16 cellular contexts compared by ENCODE assay signal in the genomic region with DNA sequence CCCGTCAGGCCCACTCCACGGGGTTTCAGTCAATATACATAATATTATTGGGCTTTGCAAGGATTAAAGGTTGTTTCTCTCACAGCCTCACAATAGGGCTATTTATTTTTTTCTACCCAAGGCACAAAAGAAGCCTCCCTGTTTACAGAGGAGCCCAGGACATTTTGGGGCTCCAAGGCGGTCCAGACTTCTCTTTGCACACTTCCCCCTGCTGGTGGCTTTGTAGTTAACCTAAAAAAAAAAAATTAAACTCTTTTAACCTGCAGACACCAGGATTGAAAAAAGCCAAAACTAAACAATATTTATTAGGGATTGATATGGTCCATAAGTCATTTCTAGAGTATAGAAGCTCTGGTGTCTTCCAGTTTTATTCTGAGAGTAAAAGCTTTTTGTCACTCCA.
DNase-seq lines count a peak whose midpoint lies in the region; ATAC-seq, FAIRE-seq and TF ChIP-seq lines count a peak whose summit lies in the region.
"Had no signal": no experiment of that assay in that cellular context is flagged by ENCODE, and none has a peak within 500 bp of the region (broad histone marks: within the 10 kb centered on the region; RNA-seq: fewer than 3 reads in every experiment).

No MANE protein-coding gene starts in this region.

- TF ChIP-seq POLR2A in H54 (IDR thresholded peaks at IDR 0.05; ENCODE audit: low read depth, low read length), result no peak

- POLR2A ChIA-PET in Caco-2 (lab: Charles Lee), result no interaction called here

- H3K79me2 ChIP-seq in astrocyte (ENCODE audit: insufficient read depth, low read length), result no peaks in the 10 kb centered on the region

- TF ChIP-seq RAD21 in Ishikawa (IDR thresholded peaks at IDR 0.05; ENCODE audit: low read depth), result peak; percentile 15; the same call in 1 of the 2 replicates

- TF ChIP-seq CTCF in astrocyte (IDR thresholded peaks at IDR 0.05; ENCODE audit: insufficient read depth, low read depth, low read length) (peak; percentile 25), nephron (IDR thresholded peaks at IDR 0.05; ENCODE audit: unreplicated experiment in 3 of 3) (peak in 2 of 3 experiments; percentile 11 to 15), Caco-2 (IDR thresholded peaks at IDR 0.05; ENCODE audit: insufficient read depth in 1 of 2, low read depth in 1 of 2, low read length in 1 of 2, severe bottlenecking in 1 of 2, unreplicated experiment in 1 of 2) (peak in 1 of 2 experiments; percentile 32)

- peaks cover 3% of the 10 kb centered on the region for H3K4me1 Mint-ChIP-seq in astrocyte (ENCODE audit: low read depth, unreplicated experiment)
- peaks cover 29% of the 10 kb centered on the region for H3K4me1 Mint-ChIP-seq in nephron
- peaks cover 10% of the 10 kb centered on the region for H3K4me1 Mint-ChIP-seq in Caco-2 (ENCODE audit: low read depth, unreplicated experiment)
- H3K4me1 Mint-ChIP-seq: activated B cell treated with CpG ODN at 0.5 μM for 24 hours had no signal

- H3K27ac ChIP-seq in astrocyte (ENCODE audit: low read depth, low read length), result no peak overlapping the region
- H3K27ac ChIP-seq: SJCRH30, stomach had no signal

- H3K9me3 Mint-ChIP-seq in astrocyte (ENCODE audit: unreplicated experiment), result peaks cover 4% of the 10 kb centered on the region
- peaks cover 6% of the 10 kb centered on the region for H3K9me3 Mint-ChIP-seq in nephron
- H3K9me3 Mint-ChIP-seq in Caco-2 (ENCODE audit: unreplicated experiment), result peaks cover 18% of the 10 kb centered on the region
- H3K9me3 Mint-ChIP-seq: activated B cell treated with CpG ODN at 0.5 μM for 24 hours; activated T-cell treated with anti-CD3 and anti-CD28 coated beads, Interleukin-2, amount 50 U/mL, for 4 hours had no signal

- intact Hi-C loops in Caco-2 (cut with micrococcal nuclease; ENCODE audit: unreplicated experiment), result no loop called here

- no peaks in the 10 kb centered on the region for H3K27me3 ChIP-seq in astrocyte (ENCODE audit: insufficient read depth, low read length)
- no peaks in the 10 kb centered on the region; the same call in 1 of the 2 replicates for H3K27me3 ChIP-seq in Caco-2 (replicated peaks; ENCODE audit: control insufficient read depth, insufficient read depth, low read length)
- H3K27me3 ChIP-seq: SJCRH30, stomach had no signal

- H3K4me3 Mint-ChIP-seq in astrocyte (ENCODE audit: unreplicated experiment) (no peak overlapping the region), nephron (no peak overlapping the region), Caco-2 (ENCODE audit: unreplicated experiment) (no peak overlapping the region)
- H3K4me3 Mint-ChIP-seq: activated B cell treated with CpG ODN at 0.5 μM for 24 hours; activated T-cell treated with anti-CD3 and anti-CD28 coated beads, Interleukin-2, amount 50 U/mL, for 4 hours had no signal

- H3K4me1 ChIP-seq in astrocyte (ENCODE audit: insufficient read depth, low read length) (peaks cover 18% of the 10 kb centered on the region), Caco-2 (no peaks in the 10 kb centered on the region)
- H3K4me1 ChIP-seq: SJCRH30, stomach had no signal

- FAIRE-seq in astrocyte (lab: Jason Lieb, UNC) (no peak), H54 (lab: Jason Lieb, UNC) (no peak)
- FAIRE-seq: D721Med, endometrium had no signal

- BruUV-seq in Caco-2 (replicated peaks; lab: Mats Ljungman, UMichigan), result no TSS peak

- H3K4me2 ChIP-seq in astrocyte (ENCODE audit: low read length), result no peak overlapping the region

- no peak for TF ChIP-seq EP300 in Ishikawa (IDR thresholded peaks at IDR 0.05; ENCODE audit: borderline replicate concordance)

- H3K27me3 Mint-ChIP-seq in astrocyte (ENCODE audit: low read depth, unreplicated experiment) (no peaks in the 10 kb centered on the region), nephron (ENCODE audit: low read depth) (peaks cover 4% of the 10 kb centered on the region), Caco-2 (ENCODE audit: insufficient read depth, unreplicated experiment) (peaks cover 3% of the 10 kb centered on the region)
- H3K27me3 Mint-ChIP-seq: activated B cell treated with CpG ODN at 0.5 μM for 24 hours had no signal

- H3K36me3 ChIP-seq in astrocyte (ENCODE audit: insufficient read depth, low read length) (no peaks in the 10 kb centered on the region), Caco-2 (ENCODE audit: control insufficient read depth, insufficient read depth, low read length) (0 out of 2 replicates have a peak, but pooled peaks cover 1% of the 10 kb centered on the region)
- H3K36me3 ChIP-seq: SJCRH30, stomach had no signal

- no peak overlapping the region for H3K9ac ChIP-seq in astrocyte (ENCODE audit: low read length)

- H3K36me3 Mint-ChIP-seq in astrocyte (ENCODE audit: low read depth, unreplicated experiment), result no peaks in the 10 kb centered on the region
- H3K36me3 Mint-ChIP-seq in nephron (ENCODE audit: low read depth), result no peaks in the 10 kb centered on the region
- H3K36me3 Mint-ChIP-seq in Caco-2 (ENCODE audit: insufficient read depth, unreplicated experiment), result no peaks in the 10 kb centered on the region

- H3K9me3 ChIP-seq in astrocyte (ENCODE audit: insufficient read depth, low read depth, low read length) (no peaks in the 10 kb centered on the region), Caco-2 (peaks cover 6% of the 10 kb centered on the region)
- H3K9me3 ChIP-seq: SJCRH30 had no signal

- DNase-seq in COLO668 (lab: John Stamatoyannopoulos, UW; ENCODE audit: unreplicated experiment) (peak; percentile 74), astrocyte (ENCODE audit: low read depth) (no peak), H54 (ENCODE audit: insufficient read length, low spot score) (no peak), Caco-2 (no peak)
- DNase-seq: activated B cell treated with CpG ODN at 0.5 μM for 24 hours; activated T-cell treated with anti-CD3 and anti-CD28 coated beads, Interleukin-2, amount 50 U/mL, for 4 hours; amygdala; NCI-H2171; stomach had no signal

- CTCF ChIA-PET in Caco-2 (lab: Charles Lee), result interaction anchor here (0.6 to 0.7 kb wide), 2 partner anchors 41 to 329 kb away, joined by 4 to 6 read pairs; no protein-coding TSS in a partner anchor

- H3K4me3 ChIP-seq in astrocyte (ENCODE audit: insufficient read depth, low read depth, low read length) (no peak overlapping the region), Caco-2 (ENCODE audit: low read depth, low read length) (no peak overlapping the region)
- H3K4me3 ChIP-seq: SJCRH30, stomach had no signal

- H3K27ac Mint-ChIP-seq in astrocyte (ENCODE audit: unreplicated experiment) (no peak overlapping the region), nephron (no peak overlapping the region), Caco-2 (ENCODE audit: unreplicated experiment) (no peak overlapping the region)
- H3K27ac Mint-ChIP-seq: activated B cell treated with CpG ODN at 0.5 μM for 24 hours had no signal

- ATAC-seq in HG03378 (IDR thresholded peaks at IDR 0.05; ENCODE audit: unreplicated experiment) (no peak), HG03175 (IDR thresholded peaks at IDR 0.05; ENCODE audit: unreplicated experiment) (no peak)
- ATAC-seq: activated T-cell treated with anti-CD3 and anti-CD28 coated beads, Interleukin-2, amount 50 U/mL, for 4 hours had no signal

- H4K20me1 ChIP-seq in astrocyte (ENCODE audit: insufficient read depth, low read length), result no peaks in the 10 kb centered on the region

- H2AFZ ChIP-seq in astrocyte (ENCODE audit: low read depth, low read length), result no peak overlapping the region

TF ChIP-seq in Ishikawa, 13 proteins besides CTCF, POLR2A, EP300 and RAD21:
- TF ChIP-seq ZBTB7A (IDR thresholded peaks at IDR 0.05; ENCODE audit: low read depth), result no peak
